In genomic region chr11:82869657-82870056, GRCh38 we compare ENCODE assay signal across 18 cellular contexts. TPM values are rescaled to one million over a fixed set of nuclear protein-coding genes. Genes with fewer than 3 reads are reported as not detected.
DNase-seq lines count a peak whose midpoint lies in the region; ATAC-seq, FAIRE-seq and TF ChIP-seq lines count a peak whose summit lies in the region.
"Had no signal": no experiment of that assay in that cellular context is flagged by ENCODE, and none has a peak within 500 bp of the region (broad histone marks: within the 10 kb centered on the region; RNA-seq: fewer than 3 reads in every experiment).

No MANE protein-coding gene starts in this region.

- no peak overlapping the region for H3K27ac Mint-ChIP-seq in T-helper 2 cell treated with Interferon-gamma antibody and Interleukin-4, amounts not matched to agents 5 μg/mL and 100 μg/mL, for 36 hours
- H3K27ac Mint-ChIP-seq: activated CD4-positive, alpha-beta T cell treated with anti-CD3 and anti-CD28 coated beads, Interleukin-2, amount 10 ng/mL, durations not matched to agents 7 days and 5 days; HFFc6; nephron progenitor cell had no signal

- H3K9ac ChIP-seq in keratinocyte (ENCODE audit: control insufficient read depth, extremely low read depth, insufficient read depth, low read length) = no peak overlapping the region

- H3K36me3 ChIP-seq in bronchial epithelial cell (ENCODE audit: control insufficient read depth, insufficient read depth, low read length) = no peaks in the 10 kb centered on the region
- H3K36me3 ChIP-seq in keratinocyte (ENCODE audit: control insufficient read depth in 2 of 2, extremely low read depth in 1 of 2, insufficient read depth in 2 of 2, low read length in 2 of 2) = no peaks in the 10 kb centered on the region
- H3K36me3 ChIP-seq in OCI-LY7 (ENCODE audit: insufficient read depth, low read length) = no peaks in the 10 kb centered on the region
- H3K36me3 ChIP-seq: heart right ventricle had no signal

- no peaks in the 10 kb centered on the region for H3K36me3 Mint-ChIP-seq in T-helper 2 cell treated with Interferon-gamma antibody and Interleukin-4, amounts not matched to agents 5 μg/mL and 100 μg/mL, for 36 hours (ENCODE audit: low read depth)
- H3K36me3 Mint-ChIP-seq: immature natural killer cell had no signal

- no peaks in the 10 kb centered on the region for H3K9me3 Mint-ChIP-seq in T-helper 2 cell treated with Interferon-gamma antibody and Interleukin-4, amounts not matched to agents 5 μg/mL and 100 μg/mL, for 36 hours
- H3K9me3 Mint-ChIP-seq: CD8-positive, alpha-beta memory T cell; HFFc6; immature natural killer cell; nephron progenitor cell had no signal

- H3K4me2 ChIP-seq in keratinocyte (ENCODE audit: control insufficient read depth, extremely low read depth, insufficient read depth, low read depth, low read length) (no peak overlapping the region), OCI-LY7 (ENCODE audit: low read length) (no peak overlapping the region)

- H3K4me3 ChIP-seq in bronchial epithelial cell (ENCODE audit: low read depth, low read length) (no peak overlapping the region), keratinocyte (ENCODE audit: control insufficient read depth in 2 of 3, extremely low read depth in 1 of 3, insufficient read depth in 2 of 3, low read depth in 1 of 3, low read length in 3 of 3) (no peak overlapping the region), OCI-LY7 (ENCODE audit: low read depth, low read length, poor library complexity, severe bottlenecking) (no peak overlapping the region)
- H3K4me3 ChIP-seq: heart right ventricle had no signal

- H4K20me1 ChIP-seq in keratinocyte (ENCODE audit: control insufficient read depth, extremely low read depth, insufficient read depth, low read length) (no peaks in the 10 kb centered on the region), OCI-LY7 (ENCODE audit: insufficient read depth, low read length) (no peaks in the 10 kb centered on the region)

- CTCF ChIA-PET in OCI-LY7 (lab: Charles Lee; ENCODE audit: unreplicated experiment) = no interaction called here

- H3K27me3 ChIP-seq in bronchial epithelial cell (ENCODE audit: control insufficient read depth, insufficient read depth, low read length) (no peaks in the 10 kb centered on the region), keratinocyte (ENCODE audit: control insufficient read depth, extremely low read depth, insufficient read depth, low read length) (no peaks in the 10 kb centered on the region)
- H3K27me3 ChIP-seq: heart right ventricle had no signal

- intact Hi-C loops in sciatic nerve (cut with DNase I) = no loop called here
- intact Hi-C loops in OCI-LY7 (cut with micrococcal nuclease; ENCODE audit: unreplicated experiment) = loop anchor here (5.0 to 10.0 kb wide), 2 partner anchors 855 to 953 kb away; no protein-coding TSS in a partner anchor

- H3K27ac ChIP-seq in keratinocyte (ENCODE audit: control insufficient read depth, insufficient read depth, low read length) = no peak overlapping the region
- H3K27ac ChIP-seq in OCI-LY7 (ENCODE audit: low read depth, low read length, poor library complexity, severe bottlenecking) = no peak overlapping the region

- H2AFZ ChIP-seq in keratinocyte (ENCODE audit: control insufficient read depth, low read length) (no peak overlapping the region), OCI-LY7 (ENCODE audit: low read length) (no peak overlapping the region)

- dilution Hi-C loops in keratinocyte (cut with MboI; ENCODE audit: extremely low pct_ligation_motif_present, low sequenced_read_pairs) = no loop called here

- no peak for FAIRE-seq in bronchial epithelial cell (lab: Jason Lieb, UNC)
- FAIRE-seq in keratinocyte (lab: Jason Lieb, UNC) = peak; percentile 20

- no peaks in the 10 kb centered on the region for H3K9me2 ChIP-seq in OCI-LY7 (ENCODE audit: insufficient read depth, low read length)

- no peaks in the 10 kb centered on the region for H3K9me1 ChIP-seq in keratinocyte (ENCODE audit: control insufficient read depth, extremely low read depth, insufficient read depth, low read length)

- peaks cover 6% of the 10 kb centered on the region for H3K4me1 ChIP-seq in keratinocyte (ENCODE audit: control insufficient read depth, extremely low read depth, insufficient read depth, low read length)
- peaks cover 9% of the 10 kb centered on the region for H3K4me1 ChIP-seq in OCI-LY7 (ENCODE audit: insufficient read depth, low read length, poor library complexity, severe bottlenecking)

- no peaks in the 10 kb centered on the region for H3K79me2 ChIP-seq in keratinocyte (ENCODE audit: control insufficient read depth, insufficient read depth, low read length)
- no peaks in the 10 kb centered on the region for H3K79me2 ChIP-seq in OCI-LY7 (ENCODE audit: insufficient read depth, low read depth, low read length)

- peak; percentile 87 for ATAC-seq in sciatic nerve

- DNase-seq in CD1c-positive myeloid dendritic cell (ENCODE audit: extremely low spot score) = peak; percentile 29
- peak; percentile 60 for DNase-seq in bronchial epithelial cell (ENCODE audit: low read depth)
- no peak for DNase-seq in keratinocyte (ENCODE audit: low read depth, low spot score)
- DNase-seq in sciatic nerve (ENCODE audit: low spot score) = no peak
- no peak for DNase-seq in T-helper 2 cell treated with Interferon-gamma antibody and Interleukin-4, amounts not matched to agents 5 μg/mL and 100 μg/mL, for 36 hours (ENCODE audit: low spot score)
- no peak for DNase-seq in effector CD4-positive, alpha-beta T cell
- no peak for DNase-seq in DMS53 (lab: John Stamatoyannopoulos, UW)
- no peak for DNase-seq in OCI-LY7 (ENCODE audit: low spot score)
- DNase-seq: activated CD4-positive, alpha-beta T cell treated with anti-CD3 and anti-CD28 coated beads, Interleukin-2, amount 10 ng/mL, durations not matched to agents 7 days and 5 days; activated effector memory CD4-positive, alpha-beta T cell treated with anti-CD3 and anti-CD28 coated beads, Interleukin-2, amount 50 U/mL, for 16 hours; caudate nucleus; CD8-positive, alpha-beta memory T cell; DMS79 treated with DMSO at 0.1 percent for 48 hours; heart right ventricle; HFFc6; immature natural killer cell; KBM-7; nephron progenitor cell had no signal

- TF ChIP-seq CTCF in bronchial epithelial cell (IDR thresholded peaks at IDR 0.05; ENCODE audit: insufficient read depth, low read length, severe bottlenecking) = no peak
- no peak for TF ChIP-seq CTCF in keratinocyte (optimal IDR thresholded peaks at IDR 0.05 in 1 of 3, IDR thresholded peaks at IDR 0.05 in 1 of 3, conservative IDR thresholded peaks at IDR 0.05 in 1 of 3; ENCODE audit: extremely low read depth in 1 of 3, insufficient read depth in 2 of 3, low read length in 3 of 3)
- no peak for TF ChIP-seq CTCF in OCI-LY7 (conservative IDR thresholded peaks at IDR 0.05; ENCODE audit: low read length)

- POLR2A ChIA-PET in OCI-LY7 (lab: Charles Lee) = interaction anchor here (0.7 kb wide), 2 partner anchors 33 to 51 kb away, joined by 3 to 4 read pairs; no protein-coding TSS in a partner anchor

- H3K4me1 Mint-ChIP-seq in T-helper 2 cell treated with Interferon-gamma antibody and Interleukin-4, amounts not matched to agents 5 μg/mL and 100 μg/mL, for 36 hours (ENCODE audit: low read depth) = peaks cover 23% of the 10 kb centered on the region

- H3K4me3 Mint-ChIP-seq in T-helper 2 cell treated with Interferon-gamma antibody and Interleukin-4, amounts not matched to agents 5 μg/mL and 100 μg/mL, for 36 hours = no peak overlapping the region
- H3K4me3 Mint-ChIP-seq: activated CD4-positive, alpha-beta T cell treated with anti-CD3 and anti-CD28 coated beads, Interleukin-2, amount 10 ng/mL, durations not matched to agents 7 days and 5 days; CD8-positive, alpha-beta memory T cell; HFFc6; immature natural killer cell; nephron progenitor cell had no signal

- H3K9me3 ChIP-seq in keratinocyte (ENCODE audit: control insufficient read depth, low read depth, low read length) = no peaks in the 10 kb centered on the region
- no peaks in the 10 kb centered on the region for H3K9me3 ChIP-seq in OCI-LY7 (ENCODE audit: low read length)
- H3K9me3 ChIP-seq: heart right ventricle had no signal

- peaks cover 2% of the 10 kb centered on the region for H3K27me3 Mint-ChIP-seq in T-helper 2 cell treated with Interferon-gamma antibody and Interleukin-4, amounts not matched to agents 5 μg/mL and 100 μg/mL, for 36 hours (ENCODE audit: low read depth)

- BruUV-seq in OCI-LY7 (replicated peaks; lab: Mats Ljungman, UMichigan) = no TSS peak

RNA-seq across cellular contexts. Expression of gene PRCP, which starts 30.6 kb away (rescaled TPM):
- total RNA-seq in bronchial epithelial cell (10.0 and 25.9 TPM in 2 replicates), sciatic nerve (82.7 TPM), OCI-LY7 (2022) (17.4 and 18.3 TPM in 2 replicates)
- polyA plus RNA-seq in keratinocyte = 32.3 to 43.5 TPM (median 36.5 TPM) in 3 replicates
- polyA plus RNA-seq in keratinocyte (2011; ENCODE audit: low read depth) = 7.4 TPM
- 19.1 and 36.4 TPM in 2 replicates for polyA plus RNA-seq in keratinocyte (2011; cell fraction: cytosol; rRNA removed)
- polyA plus RNA-seq in keratinocyte (2011; cell fraction: nucleus; rRNA removed) = 43.6 and 50.2 TPM in 2 replicates
- 18.7 and 21.7 TPM in 2 replicates for polyA plus RNA-seq in keratinocyte (2012; ENCODE audit: low replicate concordance)
- 7.9 to 32.2 TPM (median 27.3 TPM) in 3 replicates for polyA minus RNA-seq in keratinocyte
- 20.5 TPM for polyA minus RNA-seq in keratinocyte (2011; cell fraction: cytosol; rRNA and poly(A)+ RNA removed)
- polyA minus RNA-seq in keratinocyte (2011; cell fraction: nucleus; rRNA and poly(A)+ RNA removed) = 16.8 and 34.7 TPM in 2 replicates
- total RNA-seq in OCI-LY7 (2014; rRNA removed; shearing (Covaris generic)) = 6.5 and 11.0 TPM in 2 replicates

RNA-seq across cellular contexts. Expression of gene DDIAS, which starts 31.9 kb away (rescaled TPM):
- total RNA-seq in bronchial epithelial cell (under 0.01 and 0.26 TPM in 2 replicates), sciatic nerve (0.80 TPM), OCI-LY7 (2022) (23.1 and 30.9 TPM in 2 replicates)
- 2.2 to 8.7 TPM (median 8.1 TPM) in 3 replicates for polyA plus RNA-seq in keratinocyte
- not detected for polyA plus RNA-seq in keratinocyte (2011; ENCODE audit: low read depth)
- 1.9 and 3.8 TPM in 2 replicates for polyA plus RNA-seq in keratinocyte (2011; cell fraction: cytosol; rRNA removed)
- 2.7 and 3.3 TPM in 2 replicates for polyA plus RNA-seq in keratinocyte (2011; cell fraction: nucleus; rRNA removed)
- 0.23 and 5.7 TPM in 2 replicates for polyA plus RNA-seq in keratinocyte (2012; ENCODE audit: low replicate concordance)
- 3.1 to 16.8 TPM (median 14.9 TPM) in 3 replicates for polyA minus RNA-seq in keratinocyte
- 0.96 TPM for polyA minus RNA-seq in keratinocyte (2011; cell fraction: cytosol; rRNA and poly(A)+ RNA removed)
- 2.6 and 2.8 TPM in 2 replicates for polyA minus RNA-seq in keratinocyte (2011; cell fraction: nucleus; rRNA and poly(A)+ RNA removed)
- 14.6 and 16.7 TPM in 2 replicates for total RNA-seq in OCI-LY7 (2014; rRNA removed; shearing (Covaris generic))

Comparison
In these comparisons a context has a peak if more than half of its experiments do, and no peak if none do; other contexts are left out.
1. DNase-seq: peak in CD1c-positive myeloid dendritic cell (single experiment) and bronchial epithelial cell (single experiment); none in keratinocyte (single experiment), sciatic nerve (single experiment), T-helper 2 cell treated with Interferon-gamma antibody and Interleukin-4, amounts not matched to agents 5 μg/mL and 100 μg/mL, for 36 hours (single experiment), effector CD4-positive, alpha-beta T cell (single experiment), DMS53 (single experiment) and OCI-LY7 (single experiment).